Comparison of ENCODE assay signal across 20 cellular contexts in genomic region chr14:106080922-106081321, GRCh38.
"Had no signal": no experiment of that assay in that cellular context is flagged by ENCODE, and none has a peak within 500 bp of the region (broad histone marks: within the 10 kb centered on the region; RNA-seq: fewer than 3 reads in every experiment).

No MANE protein-coding gene starts in this region.

- FAIRE-seq: endometrium, pancreas, urothelium cell line had no signal

- H3K36me3 ChIP-seq: gastrocnemius medialis, pancreas, suprapubic skin, thyroid gland had no signal

- H3K4me2 ChIP-seq: smooth muscle cell had no signal

- H3K9me3 ChIP-seq: gastrocnemius medialis, pancreas, suprapubic skin, thyroid gland had no signal

- H3K27ac ChIP-seq: gastrocnemius medialis, pancreas, suprapubic skin, thyroid gland had no signal

- H3K27me3 ChIP-seq: gastrocnemius medialis, suprapubic skin, thyroid gland had no signal

- DNase-seq: effector memory CD4-positive, alpha-beta T cell; gastrocnemius medialis; glutamatergic neuron; islet precursor cell; mesenchymal stem cell; midbrain; occipital lobe; pancreas; right cardiac atrium; stimulated activated CD4-positive, alpha-beta T cell treated with anti-CD3 and anti-CD28 coated beads, Interleukin-4, amount 100 ng/mL, for 1 hour; stimulated activated CD8-positive, alpha-beta memory T cell treated with anti-CD3 and anti-CD28 coated beads, Interleukin-4, amount 100 ng/mL, for 48 hours; stimulated activated naive CD8-positive, alpha-beta T cell treated with anti-CD3 and anti-CD28 coated beads, Interleukin-15, Interleukin-2, amounts not matched to agents 100 U/mL and 50 U/mL, for 24 hours; thyroid gland had no signal

- H3K4me1 ChIP-seq: gastrocnemius medialis, pancreas, suprapubic skin, thyroid gland had no signal

- ATAC-seq: esophagus mucosa; gastrocnemius medialis; left lobe of liver; pancreas; right cardiac atrium; stimulated activated effector memory CD8-positive, alpha-beta T cell treated with anti-CD3 and anti-CD28 coated beads, Interleukin-12 subunit alpha, Interleukin-12 subunit beta, amount 100 ng/mL, for 72 hours had no signal

- H3K4me3 ChIP-seq: gastrocnemius medialis, pancreas, smooth muscle cell, suprapubic skin, thyroid gland had no signal
